Comparison of ENCODE assay signal across 1 cellular context in the genomic region with DNA sequence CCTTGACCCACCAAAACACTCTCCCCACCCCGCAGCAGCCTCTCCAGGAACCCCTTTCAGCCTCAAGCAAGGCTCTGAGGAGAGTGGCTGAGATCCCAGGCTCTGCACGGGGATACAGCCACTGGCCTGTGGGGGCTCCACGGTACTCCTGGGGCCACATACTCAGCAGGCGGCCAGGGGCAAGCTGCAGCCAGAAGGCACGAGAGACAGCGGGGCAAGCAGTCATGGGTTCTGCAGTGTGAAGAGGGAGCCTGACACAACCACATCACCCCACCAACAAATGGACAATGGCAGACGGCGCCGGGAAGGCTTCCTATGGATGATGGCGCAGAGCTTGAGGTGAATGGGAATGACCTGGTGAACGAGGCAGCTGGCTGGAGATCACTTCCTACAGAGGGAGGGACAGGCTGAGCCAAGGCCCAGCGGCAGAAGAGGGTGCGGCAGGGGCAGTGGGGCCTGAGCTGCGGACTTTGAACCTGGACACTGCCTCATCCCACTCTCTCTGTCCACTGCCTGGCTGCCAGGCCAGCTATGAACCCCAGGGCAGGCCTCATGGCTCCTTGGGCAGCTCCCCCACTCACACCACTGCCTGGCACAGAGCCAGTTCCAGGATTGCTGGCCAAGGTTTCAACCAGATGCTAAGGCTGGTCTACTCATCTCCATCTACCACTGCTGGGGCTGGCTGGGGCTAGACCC.
A peak's percentile ranks its signal among the peaks of the same experiment; 100 is the strongest.
TF ChIP-seq lines count a peak whose summit lies in the region.

No MANE protein-coding gene starts in this region.

TF ChIP-seq in HepG2, 621 proteins besides CTCF, POLR2A, EP300 and RAD21 (continued from another document and continues in another):
- TF ChIP-seq, protein P1, sequence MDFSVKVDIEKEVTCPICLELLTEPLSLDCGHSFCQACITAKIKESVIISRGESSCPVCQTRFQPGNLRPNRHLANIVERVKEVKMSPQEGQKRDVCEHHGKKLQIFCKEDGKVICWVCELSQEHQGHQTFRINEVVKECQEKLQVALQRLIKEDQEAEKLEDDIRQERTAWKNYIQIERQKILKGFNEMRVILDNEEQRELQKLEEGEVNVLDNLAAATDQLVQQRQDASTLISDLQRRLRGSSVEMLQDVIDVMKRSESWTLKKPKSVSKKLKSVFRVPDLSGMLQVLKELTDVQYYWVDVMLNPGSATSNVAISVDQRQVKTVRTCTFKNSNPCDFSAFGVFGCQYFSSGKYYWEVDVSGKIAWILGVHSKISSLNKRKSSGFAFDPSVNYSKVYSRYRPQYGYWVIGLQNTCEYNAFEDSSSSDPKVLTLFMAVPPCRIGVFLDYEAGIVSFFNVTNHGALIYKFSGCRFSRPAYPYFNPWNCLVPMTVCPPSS (IDR thresholded peaks at IDR 0.05): no peak
- peak; percentile 45 for TF ChIP-seq SMAD3 (CRISPR knock-in tag; IDR thresholded peaks at IDR 0.05)
- 0 out of 2 replicates have a peak, but pooled peaks have one; percentile 60 for TF ChIP-seq TOPORS (CRISPR knock-in tag; IDR thresholded peaks at IDR 0.05)
- no peak for TF ChIP-seq ZNF33B (CRISPR knock-in tag; IDR thresholded peaks at IDR 0.05)
- TF ChIP-seq, protein P2, sequence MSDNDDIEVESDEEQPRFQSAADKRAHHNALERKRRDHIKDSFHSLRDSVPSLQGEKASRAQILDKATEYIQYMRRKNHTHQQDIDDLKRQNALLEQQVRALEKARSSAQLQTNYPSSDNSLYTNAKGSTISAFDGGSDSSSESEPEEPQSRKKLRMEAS (IDR thresholded peaks at IDR 0.05): peak; percentile 87
- no peak for TF ChIP-seq ZNF207 (IDR thresholded peaks at IDR 0.05; ENCODE audit: borderline replicate concordance)
- peak; percentile 81; the same call in 1 of the 2 replicates for TF ChIP-seq CBX5 (CRISPR knock-in tag; IDR thresholded peaks at IDR 0.05; ENCODE audit: borderline replicate concordance)
- TF ChIP-seq, protein P3, sequence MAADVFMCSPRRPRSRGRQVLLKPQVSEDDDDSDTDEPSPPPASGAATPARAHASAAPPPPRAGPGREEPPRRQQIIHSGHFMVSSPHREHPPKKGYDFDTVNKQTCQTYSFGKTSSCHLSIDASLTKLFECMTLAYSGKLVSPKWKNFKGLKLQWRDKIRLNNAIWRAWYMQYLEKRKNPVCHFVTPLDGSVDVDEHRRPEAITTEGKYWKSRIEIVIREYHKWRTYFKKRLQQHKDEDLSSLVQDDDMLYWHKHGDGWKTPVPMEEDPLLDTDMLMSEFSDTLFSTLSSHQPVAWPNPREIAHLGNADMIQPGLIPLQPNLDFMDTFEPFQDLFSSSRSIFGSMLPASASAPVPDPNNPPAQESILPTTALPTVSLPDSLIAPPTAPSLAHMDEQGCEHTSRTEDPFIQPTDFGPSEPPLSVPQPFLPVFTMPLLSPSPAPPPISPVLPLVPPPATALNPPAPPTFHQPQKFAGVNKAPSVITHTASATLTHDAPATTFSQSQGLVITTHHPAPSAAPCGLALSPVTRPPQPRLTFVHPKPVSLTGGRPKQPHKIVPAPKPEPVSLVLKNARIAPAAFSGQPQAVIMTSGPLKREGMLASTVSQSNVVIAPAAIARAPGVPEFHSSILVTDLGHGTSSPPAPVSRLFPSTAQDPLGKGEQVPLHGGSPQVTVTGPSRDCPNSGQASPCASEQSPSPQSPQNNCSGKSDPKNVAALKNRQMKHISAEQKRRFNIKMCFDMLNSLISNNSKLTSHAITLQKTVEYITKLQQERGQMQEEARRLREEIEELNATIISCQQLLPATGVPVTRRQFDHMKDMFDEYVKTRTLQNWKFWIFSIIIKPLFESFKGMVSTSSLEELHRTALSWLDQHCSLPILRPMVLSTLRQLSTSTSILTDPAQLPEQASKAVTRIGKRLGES (CRISPR knock-in tag; IDR thresholded peaks at IDR 0.05; ENCODE audit: borderline replicate concordance): no peak
- peak; percentile 80 for TF ChIP-seq CBX1 (IDR thresholded peaks at IDR 0.05; ENCODE audit: low read depth)
- TF ChIP-seq ZNF746 (CRISPR knock-in tag; IDR thresholded peaks at IDR 0.05): peak; percentile 83; the same call in 1 of the 2 replicates
- TF ChIP-seq REL (CRISPR knock-in tag; conservative IDR thresholded peaks at IDR 0.05): no peak
- no peak for TF ChIP-seq NCOA1 (CRISPR knock-in tag; IDR thresholded peaks at IDR 0.05)
- TF ChIP-seq ZFP36L2 (CRISPR knock-in tag; IDR thresholded peaks at IDR 0.05): no peak
- TF ChIP-seq, protein P4, sequence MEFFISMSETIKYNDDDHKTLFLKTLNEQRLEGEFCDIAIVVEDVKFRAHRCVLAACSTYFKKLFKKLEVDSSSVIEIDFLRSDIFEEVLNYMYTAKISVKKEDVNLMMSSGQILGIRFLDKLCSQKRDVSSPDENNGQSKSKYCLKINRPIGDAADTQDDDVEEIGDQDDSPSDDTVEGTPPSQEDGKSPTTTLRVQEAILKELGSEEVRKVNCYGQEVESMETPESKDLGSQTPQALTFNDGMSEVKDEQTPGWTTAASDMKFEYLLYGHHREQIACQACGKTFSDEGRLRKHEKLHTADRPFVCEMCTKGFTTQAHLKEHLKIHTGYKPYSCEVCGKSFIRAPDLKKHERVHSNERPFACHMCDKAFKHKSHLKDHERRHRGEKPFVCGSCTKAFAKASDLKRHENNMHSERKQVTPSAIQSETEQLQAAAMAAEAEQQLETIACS (CRISPR knock-in tag; IDR thresholded peaks at IDR 0.05): 0 out of 2 replicates have a peak, but pooled peaks have one; percentile 17
- TF ChIP-seq, protein P5, sequence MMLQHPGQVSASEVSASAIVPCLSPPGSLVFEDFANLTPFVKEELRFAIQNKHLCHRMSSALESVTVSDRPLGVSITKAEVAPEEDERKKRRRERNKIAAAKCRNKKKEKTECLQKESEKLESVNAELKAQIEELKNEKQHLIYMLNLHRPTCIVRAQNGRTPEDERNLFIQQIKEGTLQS (CRISPR knock-in tag; IDR thresholded peaks at IDR 0.05): 0 out of 2 replicates have a peak, but pooled peaks have one; percentile 35
- TF ChIP-seq RFXAP (CRISPR knock-in tag; IDR thresholded peaks at IDR 0.05; ENCODE audit: borderline replicate concordance): peak; percentile 78; the same call in 1 of the 2 replicates
- no peak for TF ChIP-seq ZNF816 (CRISPR knock-in tag; IDR thresholded peaks at IDR 0.05; ENCODE audit: borderline replicate concordance)
- TF ChIP-seq NCOA5 (CRISPR knock-in tag; IDR thresholded peaks at IDR 0.05): no peak
- TF ChIP-seq ZFP36L1 (CRISPR knock-in tag; IDR thresholded peaks at IDR 0.05): 0 out of 2 replicates have a peak, but pooled peaks have one; percentile 78
- no peak for TF ChIP-seq FOXM1 (CRISPR knock-in tag; IDR thresholded peaks at IDR 0.05)
- TF ChIP-seq ZBTB8A (CRISPR knock-in tag; IDR thresholded peaks at IDR 0.05; ENCODE audit: borderline replicate concordance, low read depth): no peak
- 0 out of 2 replicates have a peak, but pooled peaks have one; percentile 42 for TF ChIP-seq CCDC6 (CRISPR knock-in tag; IDR thresholded peaks at IDR 0.05)
- no peak for TF ChIP-seq IRX3 (CRISPR knock-in tag; IDR thresholded peaks at IDR 0.05; ENCODE audit: borderline replicate concordance, low read depth)
- TF ChIP-seq, protein P6, sequence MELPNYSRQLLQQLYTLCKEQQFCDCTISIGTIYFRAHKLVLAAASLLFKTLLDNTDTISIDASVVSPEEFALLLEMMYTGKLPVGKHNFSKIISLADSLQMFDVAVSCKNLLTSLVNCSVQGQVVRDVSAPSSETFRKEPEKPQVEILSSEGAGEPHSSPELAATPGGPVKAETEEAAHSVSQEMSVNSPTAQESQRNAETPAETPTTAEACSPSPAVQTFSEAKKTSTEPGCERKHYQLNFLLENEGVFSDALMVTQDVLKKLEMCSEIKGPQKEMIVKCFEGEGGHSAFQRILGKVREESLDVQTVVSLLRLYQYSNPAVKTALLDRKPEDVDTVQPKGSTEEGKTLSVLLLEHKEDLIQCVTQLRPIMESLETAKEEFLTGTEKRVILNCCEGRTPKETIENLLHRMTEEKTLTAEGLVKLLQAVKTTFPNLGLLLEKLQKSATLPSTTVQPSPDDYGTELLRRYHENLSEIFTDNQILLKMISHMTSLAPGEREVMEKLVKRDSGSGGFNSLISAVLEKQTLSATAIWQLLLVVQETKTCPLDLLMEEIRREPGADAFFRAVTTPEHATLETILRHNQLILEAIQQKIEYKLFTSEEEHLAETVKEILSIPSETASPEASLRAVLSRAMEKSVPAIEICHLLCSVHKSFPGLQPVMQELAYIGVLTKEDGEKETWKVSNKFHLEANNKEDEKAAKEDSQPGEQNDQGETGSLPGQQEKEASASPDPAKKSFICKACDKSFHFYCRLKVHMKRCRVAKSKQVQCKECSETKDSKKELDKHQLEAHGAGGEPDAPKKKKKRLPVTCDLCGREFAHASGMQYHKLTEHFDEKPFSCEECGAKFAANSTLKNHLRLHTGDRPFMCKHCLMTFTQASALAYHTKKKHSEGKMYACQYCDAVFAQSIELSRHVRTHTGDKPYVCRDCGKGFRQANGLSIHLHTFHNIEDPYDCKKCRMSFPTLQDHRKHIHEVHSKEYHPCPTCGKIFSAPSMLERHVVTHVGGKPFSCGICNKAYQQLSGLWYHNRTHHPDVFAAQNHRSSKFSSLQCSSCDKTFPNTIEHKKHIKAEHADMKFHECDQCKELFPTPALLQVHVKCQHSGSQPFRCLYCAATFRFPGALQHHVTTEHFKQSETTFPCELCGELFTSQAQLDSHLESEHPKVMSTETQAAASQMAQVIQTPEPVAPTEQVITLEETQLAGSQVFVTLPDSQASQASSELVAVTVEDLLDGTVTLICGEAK (IDR thresholded peaks at IDR 0.05): no peak
- TF ChIP-seq, protein P6 (CRISPR knock-in tag; IDR thresholded peaks at IDR 0.05): peak; percentile 64
- peak; percentile 58; the same call in 1 of the 2 replicates for TF ChIP-seq HMG20A (CRISPR knock-in tag; IDR thresholded peaks at IDR 0.05; ENCODE audit: borderline replicate concordance)
- 0 out of 2 replicates have a peak, but pooled peaks have one; percentile 41 for TF ChIP-seq KLF9 (CRISPR knock-in tag; IDR thresholded peaks at IDR 0.05; ENCODE audit: low read depth)
- TF ChIP-seq RCOR2 (CRISPR knock-in tag; IDR thresholded peaks at IDR 0.05): peak; percentile 92
- TF ChIP-seq ZNF451 (CRISPR knock-in tag; IDR thresholded peaks at IDR 0.05): peak; percentile 69
- TF ChIP-seq ZFY (CRISPR knock-in tag; IDR thresholded peaks at IDR 0.05): peak; percentile 92
- TF ChIP-seq NFE2L1 (CRISPR knock-in tag; IDR thresholded peaks at IDR 0.05; ENCODE audit: borderline replicate concordance): peak; percentile 0; the same call in 1 of the 2 replicates
- no peak; the same call in 1 of the 2 replicates for TF ChIP-seq ZMAT3 (CRISPR knock-in tag; conservative IDR thresholded peaks at IDR 0.05)
- TF ChIP-seq SAFB2 (CRISPR knock-in tag; IDR thresholded peaks at IDR 0.05; ENCODE audit: borderline replicate concordance, low read depth): no peak
- TF ChIP-seq YEATS2 (CRISPR knock-in tag; IDR thresholded peaks at IDR 0.05; ENCODE audit: borderline replicate concordance): no peak
- TF ChIP-seq TEAD3 (CRISPR knock-in tag; optimal IDR thresholded peaks at IDR 0.05; ENCODE audit: borderline replicate concordance): peak; percentile 88
- TF ChIP-seq, protein P7, sequence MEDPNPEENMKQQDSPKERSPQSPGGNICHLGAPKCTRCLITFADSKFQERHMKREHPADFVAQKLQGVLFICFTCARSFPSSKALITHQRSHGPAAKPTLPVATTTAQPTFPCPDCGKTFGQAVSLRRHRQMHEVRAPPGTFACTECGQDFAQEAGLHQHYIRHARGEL (CRISPR knock-in tag; IDR thresholded peaks at IDR 0.05): no peak
- no peak for TF ChIP-seq SRSF9 (IDR thresholded peaks at IDR 0.05; ENCODE audit: borderline replicate concordance, insufficient read depth, low read depth, low read length, poor library complexity, severe bottlenecking)
- no peak for TF ChIP-seq ZNF460 (CRISPR knock-in tag; IDR thresholded peaks at IDR 0.05; ENCODE audit: borderline replicate concordance)
- TF ChIP-seq, protein P8, sequence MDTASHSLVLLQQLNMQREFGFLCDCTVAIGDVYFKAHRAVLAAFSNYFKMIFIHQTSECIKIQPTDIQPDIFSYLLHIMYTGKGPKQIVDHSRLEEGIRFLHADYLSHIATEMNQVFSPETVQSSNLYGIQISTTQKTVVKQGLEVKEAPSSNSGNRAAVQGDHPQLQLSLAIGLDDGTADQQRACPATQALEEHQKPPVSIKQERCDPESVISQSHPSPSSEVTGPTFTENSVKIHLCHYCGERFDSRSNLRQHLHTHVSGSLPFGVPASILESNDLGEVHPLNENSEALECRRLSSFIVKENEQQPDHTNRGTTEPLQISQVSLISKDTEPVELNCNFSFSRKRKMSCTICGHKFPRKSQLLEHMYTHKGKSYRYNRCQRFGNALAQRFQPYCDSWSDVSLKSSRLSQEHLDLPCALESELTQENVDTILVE (CRISPR knock-in tag; IDR thresholded peaks at IDR 0.05): peak; percentile 47; the same call in 1 of the 2 replicates
- TF ChIP-seq KDM3A (CRISPR knock-in tag; IDR thresholded peaks at IDR 0.05; ENCODE audit: low read depth): no peak
- TF ChIP-seq ZNF326 (CRISPR knock-in tag; IDR thresholded peaks at IDR 0.05; ENCODE audit: borderline replicate concordance): no peak
- TF ChIP-seq ZNF292 (CRISPR knock-in tag; IDR thresholded peaks at IDR 0.05; ENCODE audit: borderline replicate concordance, low read depth): peak; percentile 98
- peak; percentile 63; the same call in 1 of the 2 replicates for TF ChIP-seq ZNF317 (CRISPR knock-in tag; IDR thresholded peaks at IDR 0.05)
- TF ChIP-seq ARNT2 (CRISPR knock-in tag; IDR thresholded peaks at IDR 0.05; ENCODE audit: low read depth): no peak
- no peak for TF ChIP-seq NFRKB (IDR thresholded peaks at IDR 0.05)
- TF ChIP-seq U2AF1 (optimal IDR thresholded peaks at IDR 0.05; ENCODE audit: low read depth, low read length): peak; percentile 70
- peak; percentile 49; the same call in 1 of the 2 replicates for TF ChIP-seq ZNF225 (CRISPR knock-in tag; IDR thresholded peaks at IDR 0.05)
